In the genomic region with DNA sequence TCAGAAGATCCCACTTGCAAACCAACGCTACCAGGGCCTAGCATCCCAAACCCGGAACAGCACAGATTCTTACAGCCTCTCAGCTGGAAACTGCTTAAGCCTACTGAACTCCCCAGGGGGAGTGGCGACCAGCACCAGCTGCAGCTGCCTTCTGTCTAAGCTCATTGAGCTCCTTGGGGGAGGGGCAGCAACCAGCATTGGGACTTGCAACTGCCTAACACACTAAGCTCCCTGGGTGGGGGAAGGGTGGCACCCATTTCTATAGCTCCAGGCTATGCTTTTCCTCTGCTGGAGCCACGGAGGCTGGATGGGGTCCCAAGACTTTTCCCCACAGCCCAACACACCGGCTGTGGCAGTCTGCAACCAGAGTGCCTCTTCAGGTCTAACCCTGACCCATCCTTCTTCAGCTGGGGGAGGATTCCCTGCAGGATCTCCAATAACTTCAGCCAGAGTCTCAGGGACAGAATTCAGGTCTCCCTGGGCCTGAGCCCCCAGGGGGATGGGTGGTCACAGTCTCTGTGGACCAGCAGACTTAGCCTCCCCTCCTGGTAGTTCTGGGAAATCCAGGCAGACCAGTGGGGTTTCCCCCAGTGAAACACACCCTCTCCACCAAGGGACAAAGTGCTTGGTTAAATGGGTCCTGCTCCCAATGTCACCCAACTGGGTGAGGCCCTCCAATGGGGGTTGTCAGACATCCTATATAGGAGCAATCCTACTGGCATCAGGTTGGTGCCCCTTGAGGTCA, we compare ENCODE assay signal across 9 cellular contexts. TPM values are rescaled to one million over a fixed set of nuclear protein-coding genes. Genes with fewer than 3 reads are reported as not detected.
DNase-seq lines count a peak whose midpoint lies in the region; ATAC-seq and TF ChIP-seq lines count a peak whose summit lies in the region.
"Had no signal": no experiment of that assay in that cellular context is flagged by ENCODE, and none has a peak within 500 bp of the region (broad histone marks: within the 10 kb centered on the region; RNA-seq: fewer than 3 reads in every experiment).

No MANE protein-coding gene starts in this region.

- no peaks in the 10 kb centered on the region for H3K27me3 Mint-ChIP-seq in activated T-cell treated with anti-CD3 and anti-CD28 coated beads, Interleukin-2, amount 50 U/mL, for 72 hours (ENCODE audit: low read depth)

- peak overlapping the region; percentile 54 for H3K27ac ChIP-seq in ectodermal cell (ENCODE audit: insufficient read depth, low read depth, low read length, poor library complexity, severe bottlenecking)
- no peak overlapping the region for H3K27ac ChIP-seq in osteoblast (ENCODE audit: low read depth, low read length)

- ATAC-seq in GM18858 (IDR thresholded peaks at IDR 0.05; ENCODE audit: unreplicated experiment) = peak; percentile 90
- peak; percentile 98 for ATAC-seq in HG02759 (IDR thresholded peaks at IDR 0.05; ENCODE audit: unreplicated experiment)
- no peak for ATAC-seq in activated T-cell treated with anti-CD3 and anti-CD28 coated beads, Interleukin-2, amount 50 U/mL, for 72 hours (replicated peaks in 1 of 2)
- ATAC-seq: K562 had no signal

- H3K4me3 Mint-ChIP-seq in activated T-cell treated with anti-CD3 and anti-CD28 coated beads, Interleukin-2, amount 50 U/mL, for 72 hours = no peak overlapping the region

- H3K4me2 ChIP-seq in osteoblast (ENCODE audit: insufficient read depth, low read length) = no peak overlapping the region

- no peak overlapping the region for H3K27ac Mint-ChIP-seq in activated T-cell treated with anti-CD3 and anti-CD28 coated beads, Interleukin-2, amount 50 U/mL, for 72 hours

- DNase-seq in NCI-H1417 (lab: John Stamatoyannopoulos, UW) (peak; percentile 63 to 93 (median 81)), osteoblast (ENCODE audit: insufficient read length, low spot score, missing footprints) (no peak), NOMO-1 treated with dmso at 0.1 percent for 144 hours (lab: John Stamatoyannopoulos, UW; ENCODE audit: unreplicated experiment) (no peak)
- DNase-seq in activated T-cell treated with anti-CD3 and anti-CD28 coated beads, Interleukin-2, amount 50 U/mL, for 72 hours = no peak
- DNase-seq in stimulated activated CD8-positive, alpha-beta memory T cell treated with anti-CD3 and anti-CD28 coated beads, Interleukin-4, amount 100 ng/mL, for 48 hours = no peak

- H3K27me3 ChIP-seq in ectodermal cell (ENCODE audit: control insufficient read depth, insufficient read depth, low read length, poor library complexity, severe bottlenecking) (no peaks in the 10 kb centered on the region), osteoblast (ENCODE audit: insufficient read depth, low read length) (no peaks in the 10 kb centered on the region)

- no peak overlapping the region for H2AFZ ChIP-seq in osteoblast (ENCODE audit: low read length)

- no peaks in the 10 kb centered on the region for H3K9me3 ChIP-seq in ectodermal cell (ENCODE audit: control insufficient read depth, low read length)
- H3K9me3 ChIP-seq in osteoblast (ENCODE audit: low read depth, low read length) = no peaks in the 10 kb centered on the region

- TF ChIP-seq CTCF in osteoblast (IDR thresholded peaks at IDR 0.05; ENCODE audit: extremely low read depth, low read depth, low read length) = no peak

- H3K4me1 Mint-ChIP-seq in activated T-cell treated with anti-CD3 and anti-CD28 coated beads, Interleukin-2, amount 50 U/mL, for 72 hours (ENCODE audit: low read depth) = peaks cover 6% of the 10 kb centered on the region

- WGBS in ectodermal cell, 2 experiments = 32 to 40% methylated on average over 5 of the region's 5 CpGs

- H4K20me1 ChIP-seq in osteoblast (ENCODE audit: insufficient read depth, low read length) = no peaks in the 10 kb centered on the region

- H3K4me1 ChIP-seq in ectodermal cell (ENCODE audit: control insufficient read depth, insufficient read depth, low read length) = peaks cover 7% of the 10 kb centered on the region
- H3K4me1 ChIP-seq in osteoblast (ENCODE audit: insufficient read depth, low read length) = no peaks in the 10 kb centered on the region

- H3K36me3 Mint-ChIP-seq in activated T-cell treated with anti-CD3 and anti-CD28 coated beads, Interleukin-2, amount 50 U/mL, for 72 hours (ENCODE audit: insufficient read depth in 2 of 2) = peaks cover 9 to 25% of the 10 kb centered on the region in 2 donors

- H3K36me3 ChIP-seq in ectodermal cell (ENCODE audit: control insufficient read depth, insufficient read depth, low read length) (no peaks in the 10 kb centered on the region), osteoblast (ENCODE audit: insufficient read depth, low read length) (no peaks in the 10 kb centered on the region)

- H3K4me3 ChIP-seq in ectodermal cell (ENCODE audit: insufficient read depth, low read depth, low read length) (no peak overlapping the region), osteoblast (ENCODE audit: insufficient read depth, low read length) (no peak overlapping the region)
- H3K4me3 ChIP-seq: K562 had no signal

- peaks cover 8 to 22% of the 10 kb centered on the region in 2 donors for H3K9me3 Mint-ChIP-seq in activated T-cell treated with anti-CD3 and anti-CD28 coated beads, Interleukin-2, amount 50 U/mL, for 72 hours

- H3K79me2 ChIP-seq in osteoblast (ENCODE audit: insufficient read depth, low read length) = no peaks in the 10 kb centered on the region

RNA-seq across cellular contexts. Expression of gene ITGA4, which starts 45.9 kb away (rescaled TPM):
- 4.3 TPM for polyA plus RNA-seq in ectodermal cell (2013, experiment 1 of 4)
- 6.0 TPM for polyA plus RNA-seq in ectodermal cell (2013, experiment 2 of 4)
- 4.6 TPM for polyA plus RNA-seq in ectodermal cell (2013, experiment 3 of 4)
- 5.6 TPM for polyA plus RNA-seq in ectodermal cell (2013, experiment 4 of 4)
- 5.3 and 9.0 TPM in 2 replicates for total RNA-seq in osteoblast
- 10 to 100 TPM; 47.3 to 47.5 TPM for total RNA-seq in activated T-cell treated with anti-CD3 and anti-CD28 coated beads, Interleukin-2, amount 50 U/mL, for 72 hours

Comparison
In these comparisons a context has a peak if more than half of its experiments do, and no peak if none do; other contexts are left out.
1. ATAC-seq: peak in GM18858 (single experiment) and HG02759 (single experiment); none in activated T-cell treated with anti-CD3 and anti-CD28 coated beads, Interleukin-2, amount 50 U/mL, for 72 hours (0 of 2).
2. DNase-seq: peak in NCI-H1417 (3 of 3); none in osteoblast (single experiment), NOMO-1 treated with dmso at 0.1 percent for 144 hours (single experiment), activated T-cell treated with anti-CD3 and anti-CD28 coated beads, Interleukin-2, amount 50 U/mL, for 72 hours (0 of 2) and stimulated activated CD8-positive, alpha-beta memory T cell treated with anti-CD3 and anti-CD28 coated beads, Interleukin-4, amount 100 ng/mL, for 48 hours (single experiment).